ENCODE assay signal across 10 cellular contexts in genomic region chr13:30305456-30305855, GRCh38. TPM values are rescaled to one million over a fixed set of nuclear protein-coding genes. Genes with fewer than 3 reads are reported as not detected.
A peak's percentile ranks its signal among the peaks of the same experiment; 100 is the strongest.
DNase-seq lines count a peak whose midpoint lies in the region; ATAC-seq, FAIRE-seq and TF ChIP-seq lines count a peak whose summit lies in the region.
"Had no signal": no experiment of that assay in that cellular context is flagged by ENCODE, and none has a peak within 500 bp of the region (broad histone marks: within the 10 kb centered on the region; RNA-seq: fewer than 3 reads in every experiment).

No MANE protein-coding gene starts in this region.

- no peaks in the 10 kb centered on the region for H3K9me3 ChIP-seq in CD4-positive, alpha-beta T cell (ENCODE audit: control insufficient read depth, low read length)
- no peaks in the 10 kb centered on the region for H3K9me3 ChIP-seq in KOPT-K1 (ENCODE audit: insufficient read depth, low read length, poor library complexity, severe bottlenecking)
- H3K9me3 ChIP-seq in ascending aorta = no peaks in the 10 kb centered on the region
- no peaks in the 10 kb centered on the region for H3K9me3 ChIP-seq in pancreas

- H3K27ac ChIP-seq in CD4-positive, alpha-beta T cell (ENCODE audit: low read depth, low read length) = no peak overlapping the region
- H3K27ac ChIP-seq in KOPT-K1 (ENCODE audit: low read depth, low read length, poor library complexity, severe bottlenecking) (peak overlapping the region; percentile 93), ascending aorta (no peak overlapping the region), pancreas (no peak overlapping the region)

- H3K4me3 ChIP-seq in ascending aorta (peak overlapping the region; percentile 91 to 93), pancreas (no peak overlapping the region)

- intact Hi-C loops in CD4-positive, alpha-beta T cell (cut with DNase I, micrococcal nuclease) = loop anchor here (5.0 to 10.0 kb wide), 4 partner anchors 92 to 451 kb away; partner anchors contain the start of genes USPL1 (in 2 of the 2), HMGB1 (in 1 of the 2) and UBL3 (in 1 of the 2)
- intact Hi-C loops in ascending aorta (cut with DNase I) = loop anchor here (10.0 kb wide), 3 partner anchors 369 to 1591 kb away; partner anchors contain the start of gene SLC46A3
- intact Hi-C loops in pancreas (cut with DNase I) = no loop called here

- no peaks in the 10 kb centered on the region for H3K36me3 ChIP-seq in KOPT-K1 (ENCODE audit: insufficient read depth, low read length)
- H3K36me3 ChIP-seq in ascending aorta = no peaks in the 10 kb centered on the region
- H3K36me3 ChIP-seq in pancreas = no peaks in the 10 kb centered on the region

- CTCF ChIA-PET in CD4-positive, alpha-beta T cell (lab: Charles Lee) = no interaction called here

- peaks cover 12% of the 10 kb centered on the region for H3K4me1 Mint-ChIP-seq in CD4-positive, alpha-beta T cell (ENCODE audit: low read depth)
- peaks cover 46% of the 10 kb centered on the region for H3K4me1 Mint-ChIP-seq in nephron

- H3K27me3 Mint-ChIP-seq in CD4-positive, alpha-beta T cell = no peaks in the 10 kb centered on the region
- H3K27me3 Mint-ChIP-seq in nephron (ENCODE audit: low read depth) = no peaks in the 10 kb centered on the region

- no peak for TF ChIP-seq CTCF in CD4-positive, alpha-beta T cell (IDR thresholded peaks at IDR 0.05)
- TF ChIP-seq CTCF in ascending aorta (IDR thresholded peaks at IDR 0.05) (no peak), nephron (IDR thresholded peaks at IDR 0.05; ENCODE audit: unreplicated experiment in 3 of 3) (no peak), pancreas (IDR thresholded peaks at IDR 0.05) (no peak)

- H3K9me3 Mint-ChIP-seq in CD4-positive, alpha-beta T cell = no peaks in the 10 kb centered on the region
- no peaks in the 10 kb centered on the region for H3K9me3 Mint-ChIP-seq in nephron

- FAIRE-seq in pancreas (lab: Jason Lieb, UNC) = no peak

- H3K4me3 Mint-ChIP-seq in CD4-positive, alpha-beta T cell = peak overlapping the region; percentile 43
- H3K4me3 Mint-ChIP-seq in nephron = peak overlapping the region; percentile 64 to 90 (median 86)

- H3K36me3 Mint-ChIP-seq in CD4-positive, alpha-beta T cell (ENCODE audit: low read depth) = no peaks in the 10 kb centered on the region
- H3K36me3 Mint-ChIP-seq in nephron (ENCODE audit: low read depth) = no peaks in the 10 kb centered on the region

- 73 to 79% methylated on average over 1 of the region's 1 CpG for WGBS in pancreas, 2 donors

- no peak for ATAC-seq in CD4-positive, alpha-beta T cell (ENCODE audit: poor library complexity)
- ATAC-seq in GM18502 (IDR thresholded peaks at IDR 0.05; ENCODE audit: poor library complexity, unreplicated experiment) (no peak), GM21717 (IDR thresholded peaks at IDR 0.05; ENCODE audit: unreplicated experiment) (no peak), pancreas (no peak)

- POLR2A ChIA-PET in CD4-positive, alpha-beta T cell (lab: Charles Lee) = no interaction called here

- no peaks in the 10 kb centered on the region for H3K27me3 ChIP-seq in CD4-positive, alpha-beta T cell (ENCODE audit: control insufficient read depth, insufficient read depth, low read length)
- H3K27me3 ChIP-seq in ascending aorta (no peaks in the 10 kb centered on the region), pancreas (no peaks in the 10 kb centered on the region)

- peaks cover 5 to 11% of the 10 kb centered on the region in 2 donors for H3K4me1 ChIP-seq in ascending aorta
- H3K4me1 ChIP-seq in pancreas = no peaks in the 10 kb centered on the region

- H3K27ac Mint-ChIP-seq in CD4-positive, alpha-beta T cell = no peak overlapping the region
- H3K27ac Mint-ChIP-seq in nephron = peak overlapping the region in 1 of 3 experiments; percentile 0

- DNase-seq in CD4-positive, alpha-beta T cell = no peak
- DNase-seq in ascending aorta (ENCODE audit: low spot score in 2 of 2) (no peak), pancreas (no peak), NK-92 (lab: John Stamatoyannopoulos, UW; ENCODE audit: unreplicated experiment) (no peak)
- DNase-seq: activated CD8-positive, alpha-beta memory T cell treated with anti-CD3 and anti-CD28 coated beads, Interleukin-2, amount 50 U/mL, for 4 hours; NCI-H2107 had no signal

RNA-seq across cellular contexts. Expression of gene KATNAL1, which starts 1.9 kb away (rescaled TPM):
- 1 to 10 TPM; 3.3 to 3.4 TPM for total RNA-seq in CD4-positive, alpha-beta T cell
- total RNA-seq in ascending aorta (13.2 TPM), pancreas (1 to 10 TPM; 2.4 to 9.3 (median 3.7) TPM)
- 1 to 10 TPM; 1.1 to 2.2 TPM for polyA plus RNA-seq in pancreas

Comparison
In these comparisons a context has a peak if more than half of its experiments do, and no peak if none do; other contexts are left out.
1. H3K4me3 ChIP-seq: peak in ascending aorta (2 of 2); none in pancreas (0 of 4).
2. intact Hi-C loops: an anchor here in CD4-positive, alpha-beta T cell (5.0 to 10.0 kb wide) and ascending aorta (10.0 kb wide); none called in pancreas.